ENCODE assay signal across 16 cellular contexts in the genomic region with DNA sequence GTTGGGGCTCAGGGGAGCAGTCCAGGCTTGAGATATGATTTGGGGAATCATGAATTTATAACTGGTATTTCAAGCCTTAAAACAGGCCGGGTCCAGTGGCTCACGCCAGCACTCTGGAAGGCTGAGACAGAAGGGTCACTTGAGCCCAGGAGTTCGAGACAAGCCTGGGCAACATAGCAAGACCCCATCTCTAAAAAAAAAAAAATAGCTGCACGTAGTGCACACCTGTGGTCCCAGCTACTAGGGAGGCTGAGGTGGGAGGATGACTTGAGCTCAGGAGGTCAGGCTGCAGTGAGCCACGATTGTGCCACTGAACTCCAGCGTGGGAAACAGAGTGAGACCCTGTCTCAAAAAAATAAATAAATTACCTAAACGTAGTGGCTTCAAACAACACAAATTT.
DNase-seq lines count a peak whose midpoint lies in the region; ATAC-seq, FAIRE-seq and TF ChIP-seq lines count a peak whose summit lies in the region.
"Had no signal": no experiment of that assay in that cellular context is flagged by ENCODE, and none has a peak within 500 bp of the region (broad histone marks: within the 10 kb centered on the region; RNA-seq: fewer than 3 reads in every experiment).

No MANE protein-coding gene starts in this region.

- H3K4me3 Mint-ChIP-seq in HFFc6, result no peak overlapping the region
- H3K4me3 Mint-ChIP-seq in chondrocyte (ENCODE audit: unreplicated experiment), result no peak overlapping the region
- no peak overlapping the region for H3K4me3 Mint-ChIP-seq in nephron progenitor cell

- TF ChIP-seq POLR2A in A549 (IDR thresholded peaks at IDR 0.05; ENCODE audit: low read length), result no peak

- H3K9me3 Mint-ChIP-seq in HFFc6 (no peaks in the 10 kb centered on the region; the same call in 1 of the 2 replicates), chondrocyte (ENCODE audit: low read depth) (no peaks in the 10 kb centered on the region), nephron progenitor cell (peaks cover 3% of the 10 kb centered on the region)

- H3K4me1 ChIP-seq in A549, result peaks cover 67% of the 10 kb centered on the region

- H3K36me3 Mint-ChIP-seq in HFFc6 (ENCODE audit: low read depth) (peaks cover 15% of the 10 kb centered on the region; the same call in 1 of the 2 replicates), chondrocyte (ENCODE audit: low read depth) (peaks cover 6% of the 10 kb centered on the region), nephron progenitor cell (ENCODE audit: low read depth) (peaks cover 47% of the 10 kb centered on the region)

- no peaks in the 10 kb centered on the region for H3K9me3 ChIP-seq in A549

- POLR2A ChIA-PET in A549 (lab: Yijun Ruan, JAX), result interaction anchor here (0.6 to 1.2 kb wide), 2 partner anchors 11 to 81 kb away, joined by 3 to 4 read pairs; no protein-coding TSS in a partner anchor
- POLR2A ChIA-PET in HEK293T (lab: Yijun Ruan, JAX), result no interaction called here

- CTCF ChIA-PET in A549 (lab: Yijun Ruan, JAX), result interaction anchor here (0.9 to 6.7 kb wide), 6 partner anchors 9 to 174 kb away, joined by 3 to 41 read pairs (median 4); no protein-coding TSS in a partner anchor
- CTCF ChIA-PET in HEK293T (lab: Yijun Ruan, JAX), result interaction anchor here (0.7 kb wide), 1 partner anchor 148 kb away, joined by 3 read pairs; no protein-coding TSS in a partner anchor

- ATAC-seq in A549 (no peak), GM19324 (IDR thresholded peaks at IDR 0.05; ENCODE audit: low FRiP score, unreplicated experiment) (no peak)

- FAIRE-seq in A549 (lab: Jason Lieb, UNC), result no peak
- FAIRE-seq: A204.1, G401.6, H1 had no signal

- H3K4me3 ChIP-seq in A549, result no peak overlapping the region

- DNase-seq in A549 (ENCODE audit: low read depth in 1 of 2, low spot score in 1 of 2) (no peak), HFFc6 (no peak), chondrocyte (ENCODE audit: low spot score) (no peak), nephron progenitor cell (no peak), KG1 (lab: John Stamatoyannopoulos, UW) (no peak), HEK293T (ENCODE audit: extremely low spot score) (no peak)
- DNase-seq in activated effector memory CD4-positive, alpha-beta T cell treated with anti-CD3 and anti-CD28 coated beads, Interleukin-2, amount 50 U/mL, for 16 hours, result no peak
- DNase-seq: C1 segment of cervical spinal cord, DND-41, NCI-H187, NCI-H446, NCI-H69 had no signal

- no peak for TF ChIP-seq RAD21 in A549 (conservative IDR thresholded peaks at IDR 0.05 in 1 of 2, IDR thresholded peaks at IDR 0.05 in 1 of 2)

- H3K4me1 Mint-ChIP-seq in HFFc6 (ENCODE audit: low read depth), result peaks cover 22% of the 10 kb centered on the region
- H3K4me1 Mint-ChIP-seq in chondrocyte (ENCODE audit: low read depth), result peaks cover 36% of the 10 kb centered on the region
- H3K4me1 Mint-ChIP-seq in nephron progenitor cell, result peaks cover 16% of the 10 kb centered on the region

- peak overlapping the region; percentile 95 to 100 for H3K27ac ChIP-seq in A549

- WGBS in A549 (ENCODE audit: missing lambda C conversion rate), result 90% methylated on average over 7 of the region's 7 CpGs

- TF ChIP-seq EP300 in A549 (IDR thresholded peaks at IDR 0.05), result no peak

- H3K27me3 Mint-ChIP-seq in HFFc6 (ENCODE audit: insufficient read depth) (peaks cover 1% of the 10 kb centered on the region; the same call in 1 of the 2 replicates), chondrocyte (ENCODE audit: low read depth) (no peaks in the 10 kb centered on the region), nephron progenitor cell (ENCODE audit: low read depth, poor library complexity) (no peaks in the 10 kb centered on the region)

- H3K27ac Mint-ChIP-seq in HFFc6 (peak overlapping the region; percentile 53), chondrocyte (ENCODE audit: unreplicated experiment) (peak overlapping the region; percentile 62), nephron progenitor cell (peak overlapping the region; percentile 54)

- TF ChIP-seq CTCF in A549 (IDR thresholded peaks at IDR 0.05) (no peak), HFFc6 (IDR thresholded peaks at IDR 0.05) (no peak), chondrocyte (IDR thresholded peaks at IDR 0.05) (no peak), nephron progenitor cell (IDR thresholded peaks at IDR 0.05) (no peak)

- peak overlapping the region; percentile 61 for H3K4me2 ChIP-seq in A549

TF ChIP-seq in A549, 52 proteins besides CTCF, POLR2A, EP300 and RAD21 (continues in another document):
- no peak for TF ChIP-seq RNF2 (IDR thresholded peaks at IDR 0.05; ENCODE audit: borderline replicate concordance, low read depth)
- TF ChIP-seq, protein P1, sequence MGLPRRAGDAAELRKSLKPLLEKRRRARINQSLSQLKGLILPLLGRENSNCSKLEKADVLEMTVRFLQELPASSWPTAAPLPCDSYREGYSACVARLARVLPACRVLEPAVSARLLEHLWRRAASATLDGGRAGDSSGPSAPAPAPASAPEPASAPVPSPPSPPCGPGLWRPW (IDR thresholded peaks at IDR 0.05), result no peak
- TF ChIP-seq, protein P2, sequence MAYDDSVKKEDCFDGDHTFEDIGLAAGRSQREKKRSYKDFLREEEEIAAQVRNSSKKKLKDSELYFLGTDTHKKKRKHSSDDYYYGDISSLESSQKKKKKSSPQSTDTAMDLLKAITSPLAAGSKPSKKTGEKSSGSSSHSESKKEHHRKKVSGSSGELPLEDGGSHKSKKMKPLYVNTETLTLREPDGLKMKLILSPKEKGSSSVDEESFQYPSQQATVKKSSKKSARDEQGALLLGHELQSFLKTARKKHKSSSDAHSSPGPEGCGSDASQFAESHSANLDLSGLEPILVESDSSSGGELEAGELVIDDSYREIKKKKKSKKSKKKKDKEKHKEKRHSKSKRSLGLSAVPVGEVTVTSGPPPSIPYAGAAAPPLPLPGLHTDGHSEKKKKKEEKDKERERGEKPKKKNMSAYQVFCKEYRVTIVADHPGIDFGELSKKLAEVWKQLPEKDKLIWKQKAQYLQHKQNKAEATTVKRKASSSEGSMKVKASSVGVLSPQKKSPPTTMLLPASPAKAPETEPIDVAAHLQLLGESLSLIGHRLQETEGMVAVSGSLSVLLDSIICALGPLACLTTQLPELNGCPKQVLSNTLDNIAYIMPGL (CRISPR knock-in tag; IDR thresholded peaks at IDR 0.05; ENCODE audit: borderline replicate concordance), result no peak
- no peak for TF ChIP-seq NPAS2 (CRISPR knock-in tag; IDR thresholded peaks at IDR 0.05; ENCODE audit: borderline replicate concordance)
- no peak for TF ChIP-seq KDM5A (IDR thresholded peaks at IDR 0.05)
- no peak for TF ChIP-seq MAFK (IDR thresholded peaks at IDR 0.05; ENCODE audit: partially characterized antibody)
- TF ChIP-seq HDAC2 (IDR thresholded peaks at IDR 0.05), result no peak
- TF ChIP-seq ZC3H11A (IDR thresholded peaks at IDR 0.05), result no peak
- no peak for TF ChIP-seq ZFP36 (IDR thresholded peaks at IDR 0.05; ENCODE audit: borderline replicate concordance, partially characterized antibody)
- no peak for TF ChIP-seq RFX5 (IDR thresholded peaks at IDR 0.05)
- TF ChIP-seq, protein P3, sequence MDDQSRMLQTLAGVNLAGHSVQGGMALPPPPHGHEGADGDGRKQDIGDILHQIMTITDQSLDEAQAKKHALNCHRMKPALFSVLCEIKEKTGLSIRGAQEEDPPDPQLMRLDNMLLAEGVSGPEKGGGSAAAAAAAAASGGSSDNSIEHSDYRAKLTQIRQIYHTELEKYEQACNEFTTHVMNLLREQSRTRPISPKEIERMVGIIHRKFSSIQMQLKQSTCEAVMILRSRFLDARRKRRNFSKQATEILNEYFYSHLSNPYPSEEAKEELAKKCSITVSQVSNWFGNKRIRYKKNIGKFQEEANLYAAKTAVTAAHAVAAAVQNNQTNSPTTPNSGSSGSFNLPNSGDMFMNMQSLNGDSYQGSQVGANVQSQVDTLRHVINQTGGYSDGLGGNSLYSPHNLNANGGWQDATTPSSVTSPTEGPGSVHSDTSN (IDR thresholded peaks at IDR 0.05), result no peak

TF ChIP-seq in HEK293T, 16 proteins besides CTCF, POLR2A, EP300 and RAD21:
- TF ChIP-seq FOXA1 (IDR thresholded peaks at IDR 0.05) (no peak), FOXM1 (IDR thresholded peaks at IDR 0.05; ENCODE audit: borderline replicate concordance) (no peak), LEF1 (IDR thresholded peaks at IDR 0.05; ENCODE audit: borderline replicate concordance) (no peak), NFRKB (IDR thresholded peaks at IDR 0.05) (no peak), L3MBTL2 (conservative IDR thresholded peaks at IDR 0.05) (no peak), SP1 (IDR thresholded peaks at IDR 0.05) (no peak), BHLHE40 (IDR thresholded peaks at IDR 0.05; ENCODE audit: borderline replicate concordance) (no peak), TARDBP (IDR thresholded peaks at IDR 0.05) (no peak), ARNT (IDR thresholded peaks at IDR 0.05) (no peak), ZNF384 (IDR thresholded peaks at IDR 0.05) (no peak), CTBP1 (IDR thresholded peaks at IDR 0.05; ENCODE audit: borderline replicate concordance) (no peak), HDGF (IDR thresholded peaks at IDR 0.05; ENCODE audit: borderline replicate concordance) (no peak)
